17 cellular contexts compared by ENCODE assay signal in genomic region chr12:23684121-23684520, GRCh38.
"Had no signal": no experiment of that assay in that cellular context is flagged by ENCODE, and none has a peak within 500 bp of the region (broad histone marks: within the 10 kb centered on the region; RNA-seq: fewer than 3 reads in every experiment).

No MANE protein-coding gene starts in this region.

- H3K27me3 ChIP-seq: ascending aorta, dorsolateral prefrontal cortex, right lobe of liver, suprapubic skin had no signal

- H3K4me3 ChIP-seq: ascending aorta, dorsolateral prefrontal cortex, lung, prostate gland, right lobe of liver, smooth muscle cell, suprapubic skin had no signal

- H3K4me3 Mint-ChIP-seq: activated naive CD4-positive, alpha-beta T cell treated with anti-CD3 and anti-CD28 coated beads for 36 hours; activated naive CD8-positive, alpha-beta T cell treated with anti-CD3 and anti-CD28 coated beads, Interleukin-2, amount 50 U/mL, for 24 hours; endodermal cell; type B pancreatic cell had no signal

- DNase-seq: activated CD4-positive, alpha-beta T cell treated with anti-CD3 and anti-CD28 coated beads, Interleukin-2, amount 50 U/mL, for 48 hours; activated naive CD4-positive, alpha-beta T cell treated with anti-CD3 and anti-CD28 coated beads for 36 hours; activated naive CD8-positive, alpha-beta T cell treated with anti-CD3 and anti-CD28 coated beads, Interleukin-2, amount 50 U/mL, for 24 hours; dorsolateral prefrontal cortex; endodermal cell; islet precursor cell; midbrain; right lobe of liver; stimulated activated naive CD8-positive, alpha-beta T cell treated with anti-CD3 and anti-CD28 coated beads, Interleukin-15, Interleukin-2, amounts not matched to agents 100 U/mL and 50 U/mL, for 24 hours; WERI-Rb-1 had no signal

- H3K27me3 Mint-ChIP-seq: activated naive CD8-positive, alpha-beta T cell treated with anti-CD3 and anti-CD28 coated beads, Interleukin-2, amount 50 U/mL, for 24 hours; type B pancreatic cell had no signal

- H3K4me2 ChIP-seq: smooth muscle cell had no signal

- H3K4me1 Mint-ChIP-seq: activated naive CD8-positive, alpha-beta T cell treated with anti-CD3 and anti-CD28 coated beads, Interleukin-2, amount 50 U/mL, for 24 hours had no signal

- H3K4me1 ChIP-seq: ascending aorta, prostate gland, right lobe of liver, suprapubic skin had no signal

- H3K9me3 ChIP-seq: prostate gland, right lobe of liver had no signal

- H3K27ac Mint-ChIP-seq: activated naive CD4-positive, alpha-beta T cell treated with anti-CD3 and anti-CD28 coated beads for 36 hours; activated naive CD8-positive, alpha-beta T cell treated with anti-CD3 and anti-CD28 coated beads, Interleukin-2, amount 50 U/mL, for 24 hours; activated T-helper 2 cell treated with anti-CD3 and anti-CD28 coated beads, Interferon-gamma antibody, Interleukin-2, Interleukin-4, amounts not matched to agents 10 μg/mL and 5 μg/mL and 100 μg/mL, durations not matched to agents 14 hours and 24 hours and 36 hours; endodermal cell; type B pancreatic cell had no signal

- H3K36me3 ChIP-seq: ascending aorta, prostate gland, right lobe of liver, suprapubic skin, WERI-Rb-1 had no signal

- ATAC-seq: activated naive CD8-positive, alpha-beta T cell treated with anti-CD3 and anti-CD28 coated beads, Interleukin-2, amount 50 U/mL, for 24 hours; right lobe of liver; stimulated activated naive CD8-positive, alpha-beta T cell treated with anti-CD3 and anti-CD28 coated beads, Interleukin-15, Interleukin-2, amounts not matched to agents 100 U/mL and 50 U/mL, for 24 hours had no signal

- H3K27ac ChIP-seq: ascending aorta, prostate gland, right lobe of liver, suprapubic skin, WERI-Rb-1 had no signal

- H3K9me3 Mint-ChIP-seq: activated T-helper 2 cell treated with anti-CD3 and anti-CD28 coated beads, Interferon-gamma antibody, Interleukin-2, Interleukin-4, amounts not matched to agents 10 μg/mL and 5 μg/mL and 100 μg/mL, durations not matched to agents 14 hours and 24 hours and 36 hours; type B pancreatic cell had no signal
